9 cellular contexts compared by ENCODE assay signal in genomic region chr14:34051966-34052657, GRCh38.
A peak's percentile ranks its signal among the peaks of the same experiment; 100 is the strongest.
DNase-seq lines count a peak whose midpoint lies in the region; ATAC-seq and TF ChIP-seq lines count a peak whose summit lies in the region.
"Had no signal": no experiment of that assay in that cellular context is flagged by ENCODE, and none has a peak within 500 bp of the region (broad histone marks: within the 10 kb centered on the region; RNA-seq: fewer than 3 reads in every experiment).

No MANE protein-coding gene starts in this region.

- peaks cover 2% of the 10 kb centered on the region for H3K27me3 Mint-ChIP-seq in activated T-cell treated with anti-CD3 and anti-CD28 coated beads, Interleukin-2, amount 50 U/mL, for 4 hours (ENCODE audit: low read depth)

- TF ChIP-seq CTCF in brain microvascular endothelial cell (IDR thresholded peaks at IDR 0.05; ENCODE audit: low read depth, low read length, missing control alignments): no peak

- no peaks in the 10 kb centered on the region for H3K9me3 Mint-ChIP-seq in activated T-cell treated with anti-CD3 and anti-CD28 coated beads, Interleukin-2, amount 50 U/mL, for 4 hours

- in situ Hi-C loops in brain microvascular endothelial cell (cut with HindIII; ENCODE audit: low pct_ligation_motif_present, low sequenced_read_pairs): no loop called here

- no peak for DNase-seq in activated T-cell treated with anti-CD3 and anti-CD28 coated beads, Interleukin-2, amount 50 U/mL, for 4 hours
- DNase-seq in activated T-cell treated with anti-CD3 and anti-CD28 coated beads for 4 hours (no peak), astrocyte of the hippocampus (ENCODE audit: low read depth, low spot score) (peak; percentile 64), brain microvascular endothelial cell (no peak), DMS114 treated with DMSO at 0.1 percent for 48 hours (lab: John Stamatoyannopoulos, UW; ENCODE audit: unreplicated experiment) (no peak), NCI-H2196 (lab: John Stamatoyannopoulos, UW; ENCODE audit: unreplicated experiment) (no peak)
- no peak for DNase-seq in stimulated activated naive CD8-positive, alpha-beta T cell treated with anti-CD3 and anti-CD28 coated beads, Interleukin-15, Interleukin-2, amounts not matched to agents 100 U/mL and 50 U/mL, for 24 hours

- no peak overlapping the region for H3K4me3 ChIP-seq in brain microvascular endothelial cell (ENCODE audit: low read depth, low read length)

- H3K4me1 Mint-ChIP-seq in activated T-cell treated with anti-CD3 and anti-CD28 coated beads, Interleukin-2, amount 50 U/mL, for 4 hours (ENCODE audit: low read depth): peaks cover 35% of the 10 kb centered on the region
- H3K4me1 Mint-ChIP-seq: B cell had no signal

- no peaks in the 10 kb centered on the region for H3K27me3 ChIP-seq in brain microvascular endothelial cell (replicated peaks)

- no peaks in the 10 kb centered on the region for H3K36me3 ChIP-seq in brain microvascular endothelial cell (replicated peaks)

- no peak overlapping the region for H3K27ac ChIP-seq in brain microvascular endothelial cell

- ATAC-seq in activated T-cell treated with anti-CD3 and anti-CD28 coated beads, Interleukin-2, amount 50 U/mL, for 4 hours: peak; percentile 27 to 54
- ATAC-seq in HG03460 (IDR thresholded peaks at IDR 0.05; ENCODE audit: unreplicated experiment): peak; percentile 56
- peak; percentile 54 for ATAC-seq in stimulated activated naive CD8-positive, alpha-beta T cell treated with anti-CD3 and anti-CD28 coated beads, Interleukin-15, Interleukin-2, amounts not matched to agents 100 U/mL and 50 U/mL, for 24 hours

- no peak overlapping the region for H3K4me3 Mint-ChIP-seq in activated T-cell treated with anti-CD3 and anti-CD28 coated beads, Interleukin-2, amount 50 U/mL, for 4 hours
- H3K4me3 Mint-ChIP-seq: B cell had no signal

- no peaks in the 10 kb centered on the region for H3K36me3 Mint-ChIP-seq in activated T-cell treated with anti-CD3 and anti-CD28 coated beads, Interleukin-2, amount 50 U/mL, for 4 hours (ENCODE audit: insufficient read depth)
